ENCODE assay signal across 29 cellular contexts in the genomic region with DNA sequence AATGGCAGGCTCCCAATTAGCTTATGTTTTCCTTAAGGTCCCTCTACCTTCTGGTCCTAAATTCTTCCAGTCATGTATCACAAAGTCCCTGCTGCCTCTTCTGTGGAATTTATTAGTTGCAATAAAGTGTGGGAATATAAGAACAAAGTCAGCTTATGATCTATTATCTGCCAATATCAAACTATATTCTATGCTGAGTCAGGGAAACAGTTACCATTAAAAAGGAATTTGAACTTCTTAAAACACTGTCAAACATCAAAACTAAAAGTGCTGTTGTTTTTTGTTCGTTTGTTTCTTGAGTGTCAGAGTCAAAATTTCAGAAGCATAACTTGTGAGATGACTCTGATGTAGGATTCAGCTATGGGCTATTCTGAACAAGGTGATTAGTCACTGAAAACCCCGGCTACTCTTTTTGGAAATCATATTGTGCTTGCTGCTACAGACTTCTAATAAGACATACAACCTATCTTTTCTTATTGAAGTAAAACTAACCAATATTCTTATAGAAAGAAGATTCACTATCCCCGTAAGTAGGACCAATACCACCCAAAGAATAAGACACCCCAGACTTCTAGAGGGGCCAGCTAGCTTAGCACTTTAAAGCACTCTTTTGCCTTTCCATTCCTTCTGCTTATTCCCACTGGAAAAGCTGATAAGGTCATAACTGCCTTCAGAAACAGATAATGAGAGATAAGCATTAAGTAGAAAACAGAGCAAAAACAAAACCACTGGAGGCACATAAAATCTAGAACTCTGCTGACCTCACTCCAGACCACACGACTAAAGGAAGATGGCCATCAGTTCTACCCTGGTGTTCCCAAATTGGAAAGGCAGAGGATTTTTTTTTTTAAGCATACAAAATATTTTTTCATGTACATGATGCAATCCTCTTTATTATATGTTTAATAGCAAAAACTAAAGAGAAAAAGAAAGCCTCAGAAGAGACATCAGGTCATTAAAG.
DNase-seq lines count a peak whose midpoint lies in the region; ATAC-seq and TF ChIP-seq lines count a peak whose summit lies in the region.
"Had no signal": no experiment of that assay in that cellular context is flagged by ENCODE, and none has a peak within 500 bp of the region (broad histone marks: within the 10 kb centered on the region; RNA-seq: fewer than 3 reads in every experiment).

No MANE protein-coding gene starts in this region.

- peaks cover 0 to 2% (median 0%) of the 10 kb centered on the region in 5 experiments for H3K9me3 Mint-ChIP-seq in brain
- no peaks in the 10 kb centered on the region for H3K9me3 Mint-ChIP-seq in mesothelial cell of epicardium
- no peaks in the 10 kb centered on the region for H3K9me3 Mint-ChIP-seq in activated CD8-positive, alpha-beta memory T cell treated with anti-CD3 and anti-CD28 coated beads, Interleukin-2, amount 10 ng/mL, durations not matched to agents 7 days and 5 days (ENCODE audit: low read depth)
- H3K9me3 Mint-ChIP-seq: activated CD4-positive, alpha-beta memory T cell treated with anti-CD3 and anti-CD28 coated beads for 36 hours; activated T-helper 1 cell treated with anti-CD3 and anti-CD28 coated beads, Interleukin-12 subunit alpha, Interleukin-12 subunit beta, Interleukin-2, Interleukin-4 antibody, amounts not matched to agents 30 ng/mL and 10 ng/mL and 1 ng/mL, durations not matched to agents 14 hours and 24 hours and 36 hours had no signal

- H3K36me3 Mint-ChIP-seq in brain (peaks cover 29% of the 10 kb centered on the region), mesothelial cell of epicardium (peaks cover 17% of the 10 kb centered on the region)
- no peaks in the 10 kb centered on the region for H3K36me3 Mint-ChIP-seq in activated CD8-positive, alpha-beta memory T cell treated with anti-CD3 and anti-CD28 coated beads, Interleukin-2, amount 10 ng/mL, durations not matched to agents 7 days and 5 days
- H3K36me3 Mint-ChIP-seq: activated CD4-positive, alpha-beta memory T cell treated with anti-CD3 and anti-CD28 coated beads for 36 hours; CD4-positive, CD25-positive, alpha-beta regulatory T cell had no signal

- ATAC-seq in right cardiac atrium: no peak
- ATAC-seq in HG02884 (IDR thresholded peaks at IDR 0.05; ENCODE audit: unreplicated experiment): no peak
- no peak for ATAC-seq in GM21515 (IDR thresholded peaks at IDR 0.05; ENCODE audit: unreplicated experiment)
- ATAC-seq in activated CD8-positive, alpha-beta memory T cell treated with anti-CD3 and anti-CD28 coated beads, Interleukin-2, amount 10 ng/mL, durations not matched to agents 7 days and 5 days: no peak
- ATAC-seq: activated CD4-positive, CD25-positive, alpha-beta regulatory T cell treated with anti-CD3 and anti-CD28 coated beads, Interleukin-2, amount 50 U/mL, for 24 hours; body of pancreas; HCT116; left lobe of liver; Panc1 had no signal

- peak overlapping the region in 3 of 5 experiments; percentile 43 to 74 (median 52) for H3K27ac Mint-ChIP-seq in brain
- H3K27ac Mint-ChIP-seq in mesothelial cell of epicardium: peak overlapping the region; percentile 37
- H3K27ac Mint-ChIP-seq in activated CD8-positive, alpha-beta memory T cell treated with anti-CD3 and anti-CD28 coated beads, Interleukin-2, amount 10 ng/mL, durations not matched to agents 7 days and 5 days: no peak overlapping the region
- H3K27ac Mint-ChIP-seq: activated CD4-positive, alpha-beta memory T cell treated with anti-CD3 and anti-CD28 coated beads for 36 hours; activated T-helper 1 cell treated with anti-CD3 and anti-CD28 coated beads, Interleukin-12 subunit alpha, Interleukin-12 subunit beta, Interleukin-2, Interleukin-4 antibody, amounts not matched to agents 30 ng/mL and 10 ng/mL and 1 ng/mL, durations not matched to agents 14 hours and 24 hours and 36 hours had no signal

- peak overlapping the region; percentile 10 for H3K27ac ChIP-seq in left ventricle myocardium inferior (replicated peaks)
- no peak overlapping the region for H3K27ac ChIP-seq in right cardiac atrium (ENCODE audit: low read length)
- H3K27ac ChIP-seq: body of pancreas, psoas muscle, skin epidermis, suprapubic skin, upper lobe of left lung had no signal

- CTCF ChIA-PET in activated CD8-positive, alpha-beta memory T cell treated with anti-CD3 and anti-CD28 coated beads, Interleukin-2, amount 10 ng/mL, durations not matched to agents 7 days and 5 days (lab: Charles Lee): no interaction called here

- H3K27me3 ChIP-seq in left ventricle myocardium inferior (ENCODE audit: low read depth): no peaks in the 10 kb centered on the region
- no peaks in the 10 kb centered on the region for H3K27me3 ChIP-seq in right cardiac atrium (ENCODE audit: control insufficient read depth, insufficient read depth)
- H3K27me3 ChIP-seq: body of pancreas, suprapubic skin, upper lobe of left lung had no signal

- H3K4me1 Mint-ChIP-seq in brain (peaks cover 22% of the 10 kb centered on the region), mesothelial cell of epicardium (peaks cover 14% of the 10 kb centered on the region)
- H3K4me1 Mint-ChIP-seq in activated CD8-positive, alpha-beta memory T cell treated with anti-CD3 and anti-CD28 coated beads, Interleukin-2, amount 10 ng/mL, durations not matched to agents 7 days and 5 days: no peaks in the 10 kb centered on the region
- H3K4me1 Mint-ChIP-seq: CD4-positive, CD25-positive, alpha-beta regulatory T cell had no signal

- WGBS in right cardiac atrium: 74% methylated on average over 4 of the region's 4 CpGs

- H3K36me3 ChIP-seq in left ventricle myocardium inferior: no peaks in the 10 kb centered on the region
- H3K36me3 ChIP-seq: suprapubic skin, upper lobe of left lung had no signal

- H3K4me1 ChIP-seq in left ventricle myocardium inferior (peaks cover 6% of the 10 kb centered on the region), right cardiac atrium (ENCODE audit: control insufficient read depth, insufficient read depth, low read length) (no peaks in the 10 kb centered on the region)
- H3K4me1 ChIP-seq: body of pancreas, upper lobe of left lung had no signal

- H3K4me3 Mint-ChIP-seq in brain (no peak overlapping the region), mesothelial cell of epicardium (no peak overlapping the region)
- H3K4me3 Mint-ChIP-seq in activated CD8-positive, alpha-beta memory T cell treated with anti-CD3 and anti-CD28 coated beads, Interleukin-2, amount 10 ng/mL, durations not matched to agents 7 days and 5 days: no peak overlapping the region
- H3K4me3 Mint-ChIP-seq: activated CD4-positive, alpha-beta memory T cell treated with anti-CD3 and anti-CD28 coated beads for 36 hours; activated T-helper 1 cell treated with anti-CD3 and anti-CD28 coated beads, Interleukin-12 subunit alpha, Interleukin-12 subunit beta, Interleukin-2, Interleukin-4 antibody, amounts not matched to agents 30 ng/mL and 10 ng/mL and 1 ng/mL, durations not matched to agents 14 hours and 24 hours and 36 hours; CD4-positive, CD25-positive, alpha-beta regulatory T cell had no signal

- intact Hi-C loops in left ventricle myocardium inferior (cut with micrococcal nuclease): no loop called here
- intact Hi-C loops in right cardiac atrium (cut with DNase I): no loop called here

- DNase-seq in left ventricle myocardium inferior (no peak), right cardiac atrium (no peak), mesothelial cell of epicardium (ENCODE audit: low spot score in 2 of 2, unreplicated experiment in 2 of 2) (no peak), SHP77 (lab: John Stamatoyannopoulos, UW) (no peak)
- DNase-seq in activated CD8-positive, alpha-beta memory T cell treated with anti-CD3 and anti-CD28 coated beads, Interleukin-2, amount 10 ng/mL, durations not matched to agents 7 days and 5 days: no peak
- DNase-seq: activated CD4-positive, alpha-beta memory T cell treated with anti-CD3 and anti-CD28 coated beads for 36 hours; activated CD8-positive, alpha-beta memory T cell treated with anti-CD3 and anti-CD28 coated beads, Interleukin-2, amount 50 U/mL, for 4 hours; activated naive CD4-positive, alpha-beta T cell treated with Interleukin-2 at 50 U/mL for 16 hours; AML-193; body of pancreas; CD4-positive, CD25-positive, alpha-beta regulatory T cell; NCI-H1048; NCI-H2107; NCI-H345; NCI-H748 treated with DMSO at 0.1 percent for 48 hours; psoas muscle; SIG-M5; stimulated activated naive CD4-positive, alpha-beta T cell; upper lobe of left lung had no signal

- H3K9me3 ChIP-seq in left ventricle myocardium inferior (replicated peaks): no peaks in the 10 kb centered on the region
- H3K9me3 ChIP-seq in right cardiac atrium (ENCODE audit: control insufficient read depth, low read length): no peaks in the 10 kb centered on the region
- H3K9me3 ChIP-seq: body of pancreas, psoas muscle, suprapubic skin, upper lobe of left lung had no signal

- TF ChIP-seq CTCF in left ventricle myocardium inferior (IDR thresholded peaks at IDR 0.05; ENCODE audit: borderline replicate concordance) (no peak), brain (conservative IDR thresholded peaks at IDR 0.05) (no peak), mesothelial cell of epicardium (IDR thresholded peaks at IDR 0.05; ENCODE audit: unreplicated experiment) (no peak)

- H3K4me3 ChIP-seq in left ventricle myocardium inferior (no peak overlapping the region), right cardiac atrium (ENCODE audit: low read length) (no peak overlapping the region)
- H3K4me3 ChIP-seq: body of pancreas, psoas muscle, skin epidermis, suprapubic skin, upper lobe of left lung had no signal

- H3K27me3 Mint-ChIP-seq in brain (no peaks in the 10 kb centered on the region), mesothelial cell of epicardium (ENCODE audit: low read depth) (no peaks in the 10 kb centered on the region)
- no peaks in the 10 kb centered on the region for H3K27me3 Mint-ChIP-seq in activated CD8-positive, alpha-beta memory T cell treated with anti-CD3 and anti-CD28 coated beads, Interleukin-2, amount 10 ng/mL, durations not matched to agents 7 days and 5 days
- H3K27me3 Mint-ChIP-seq: CD4-positive, CD25-positive, alpha-beta regulatory T cell had no signal
